Comparison of ENCODE assay signal across 21 cellular contexts in the genomic region with DNA sequence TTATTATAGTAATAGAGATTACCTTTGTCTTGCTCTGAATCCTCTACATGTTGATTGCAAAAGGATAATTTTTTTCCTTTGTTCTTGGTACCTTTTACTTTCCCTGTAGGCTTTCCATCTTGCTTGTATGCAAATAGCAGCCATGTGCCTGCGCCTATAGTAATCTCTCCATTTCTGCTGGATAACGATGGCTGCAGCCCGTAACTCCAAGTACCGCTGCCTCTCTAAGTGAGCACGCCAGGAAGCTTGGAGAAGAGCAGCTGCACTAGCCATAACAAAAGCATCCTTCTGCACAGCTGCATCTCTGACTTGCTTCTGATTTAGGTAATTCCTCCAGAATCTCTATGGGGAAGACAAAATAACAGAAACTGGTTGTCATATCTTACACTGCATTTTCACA.
"Had no signal": no experiment of that assay in that cellular context is flagged by ENCODE, and none has a peak within 500 bp of the region (broad histone marks: within the 10 kb centered on the region; RNA-seq: fewer than 3 reads in every experiment).

No MANE protein-coding gene starts in this region.

- DNase-seq: activated CD4-positive, alpha-beta T cell treated with anti-CD3 and anti-CD28 coated beads for 36 hours; activated CD4-positive, CD25-positive, alpha-beta regulatory T cell; activated CD8-positive, alpha-beta memory T cell treated with anti-CD3 and anti-CD28 coated beads for 24 hours; activated T-cell treated with anti-CD3 and anti-CD28 coated beads, Interleukin-2, amount 50 U/mL, for 24 hours; central memory CD4-positive, alpha-beta T cell; heart left ventricle; left lung; right lobe of liver; stimulated activated CD4-positive, alpha-beta T cell treated with anti-CD3 and anti-CD28 coated beads, Interleukin-2, amount 100 ng/mL, for 48 hours; stimulated activated naive CD4-positive, alpha-beta T cell treated with Interleukin-2 at 50 U/mL for 16 hours; testis; transverse colon had no signal

- H3K36me3 ChIP-seq: neutrophil had no signal

- H3K27ac ChIP-seq: breast epithelium, gastroesophageal sphincter, heart left ventricle, left lung, neutrophil, right lobe of liver, testis, transverse colon had no signal

- H3K27me3 ChIP-seq: breast epithelium, gastroesophageal sphincter, heart left ventricle, left lung, neutrophil, right lobe of liver, testis, transverse colon had no signal

- H3K4me1 ChIP-seq: breast epithelium, gastroesophageal sphincter, heart left ventricle, left lung, right lobe of liver, testis, transverse colon had no signal

- H3K4me1 Mint-ChIP-seq: activated CD4-positive, alpha-beta T cell treated with anti-CD3 and anti-CD28 coated beads for 36 hours; nephron had no signal

- H3K4me3 Mint-ChIP-seq: activated CD4-positive, alpha-beta T cell treated with anti-CD3 and anti-CD28 coated beads for 36 hours; activated T-cell treated with anti-CD3 and anti-CD28 coated beads, Interleukin-2, amount 50 U/mL, for 24 hours; nephron; T-helper 2 cell treated with Interferon-gamma antibody and Interleukin-4, amounts not matched to agents 5 μg/mL and 100 μg/mL, for 36 hours had no signal

- H3K27ac Mint-ChIP-seq: activated CD4-positive, alpha-beta T cell treated with anti-CD3 and anti-CD28 coated beads for 36 hours; activated naive CD4-positive, alpha-beta T cell treated with anti-CD3 and anti-CD28 coated beads, Interleukin-2, amount 50 U/mL, for 72 hours; activated T-cell treated with anti-CD3 and anti-CD28 coated beads, Interleukin-2, amount 50 U/mL, for 24 hours; nephron; progenitor cell of endocrine pancreas; T-helper 2 cell treated with Interferon-gamma antibody and Interleukin-4, amounts not matched to agents 5 μg/mL and 100 μg/mL, for 36 hours had no signal

- H3K9me3 ChIP-seq: breast epithelium, gastroesophageal sphincter, heart left ventricle, left lung, neutrophil, right lobe of liver, testis, transverse colon had no signal

- FAIRE-seq: endothelial cell of umbilical vein had no signal

- H3K4me3 ChIP-seq: breast epithelium, gastroesophageal sphincter, heart left ventricle, left lung, lung, right lobe of liver, testis, transverse colon had no signal

- H3K27me3 Mint-ChIP-seq: activated CD4-positive, alpha-beta T cell treated with anti-CD3 and anti-CD28 coated beads for 36 hours; activated T-cell treated with anti-CD3 and anti-CD28 coated beads, Interleukin-2, amount 50 U/mL, for 24 hours; progenitor cell of endocrine pancreas had no signal

- H3K9me3 Mint-ChIP-seq: activated naive CD4-positive, alpha-beta T cell treated with anti-CD3 and anti-CD28 coated beads, Interleukin-2, amount 50 U/mL, for 72 hours; activated T-cell treated with anti-CD3 and anti-CD28 coated beads, Interleukin-2, amount 50 U/mL, for 24 hours; nephron; T-helper 2 cell treated with Interferon-gamma antibody and Interleukin-4, amounts not matched to agents 5 μg/mL and 100 μg/mL, for 36 hours had no signal
